24 cellular contexts compared by ENCODE assay signal in the genomic region with DNA sequence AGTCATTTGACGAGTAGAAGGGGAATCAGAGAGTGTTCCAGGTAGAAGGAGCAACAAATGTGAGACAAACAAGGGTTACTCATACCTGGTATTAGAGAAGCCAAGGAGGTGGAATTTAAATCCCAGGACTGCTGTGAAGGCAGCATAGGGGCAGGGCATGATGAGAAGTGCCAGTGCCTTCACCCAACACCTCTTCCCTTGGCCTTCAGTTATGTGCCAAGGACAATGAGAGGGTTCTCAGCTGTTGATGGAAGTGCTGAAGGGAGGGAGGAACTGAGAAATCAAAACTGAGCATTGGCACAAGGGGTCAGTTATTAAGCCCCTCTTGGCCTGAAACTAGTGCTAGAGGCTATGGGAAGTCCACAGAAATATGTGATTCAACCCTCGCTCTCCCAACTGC.
"Had no signal": no experiment of that assay in that cellular context is flagged by ENCODE, and none has a peak within 500 bp of the region (broad histone marks: within the 10 kb centered on the region; RNA-seq: fewer than 3 reads in every experiment).

No MANE protein-coding gene starts in this region.

- H3K4me1 ChIP-seq: neural progenitor cell had no signal

- H3K4me3 ChIP-seq: dorsolateral prefrontal cortex, gastroesophageal sphincter, neural progenitor cell, sigmoid colon, thoracic aorta, transverse colon, upper lobe of right lung, uterus had no signal

- H3K27me3 ChIP-seq: dorsolateral prefrontal cortex, foreskin keratinocyte, gastroesophageal sphincter, neural progenitor cell, sigmoid colon, transverse colon, upper lobe of right lung, uterus had no signal

- H3K36me3 ChIP-seq: neural progenitor cell, transverse colon, upper lobe of right lung, uterus had no signal

- DNase-seq: dorsolateral prefrontal cortex; effector CD8-positive, alpha-beta T cell; endodermal cell; foreskin keratinocyte; hypothalamus; immature natural killer cell; islet precursor cell; kidney glomerular epithelial cell; mesendoderm; midbrain; naive thymus-derived CD4-positive, alpha-beta T cell; sigmoid colon; stimulated activated CD4-positive, alpha-beta T cell treated with anti-CD3 and anti-CD28 coated beads, Interleukin-4, amount 100 ng/mL, for 4 hours; stimulated activated naive CD8-positive, alpha-beta T cell treated with anti-CD3 and anti-CD28 coated beads, Interleukin-15, Interleukin-2, amounts not matched to agents 100 U/mL and 50 U/mL, for 24 hours; transverse colon; upper lobe of right lung; uterus had no signal

- ATAC-seq: esophagus mucosa; foreskin keratinocyte; gastroesophageal sphincter; naive thymus-derived CD4-positive, alpha-beta T cell; stimulated activated memory B cell treated with anti-CD40 and anti-IgM and Interleukin-4, amounts not matched to agents 10 μg/mL and 1 μg/mL and 100 μg/mL, for 72 hours; stimulated activated naive CD8-positive, alpha-beta T cell treated with anti-CD3 and anti-CD28 coated beads, Interleukin-15, Interleukin-2, amounts not matched to agents 100 U/mL and 50 U/mL, for 24 hours; upper lobe of right lung had no signal

- H3K9me3 ChIP-seq: gastroesophageal sphincter, sigmoid colon, thoracic aorta, transverse colon, upper lobe of right lung, uterus had no signal

- H3K27ac ChIP-seq: dorsolateral prefrontal cortex, epithelial cell of prostate, foreskin keratinocyte, gastroesophageal sphincter, neural progenitor cell, parathyroid adenoma, sigmoid colon, thoracic aorta, transverse colon, upper lobe of right lung, uterus had no signal
